ENCODE assay signal across 38 cellular contexts in genomic region chr3:114157321-114157720, GRCh38. TPM values are rescaled to one million over a fixed set of nuclear protein-coding genes. Genes with fewer than 3 reads are reported as not detected.
"Had no signal": no experiment of that assay in that cellular context is flagged by ENCODE, and none has a peak within 500 bp of the region (broad histone marks: within the 10 kb centered on the region; RNA-seq: fewer than 3 reads in every experiment).

No MANE protein-coding gene starts in this region.

- H3K4me3 Mint-ChIP-seq: dendritic cell treated with granulocyte-macrophage colony-stimulating factor and Interleukin-4, amounts not matched to agents 40 ng/mL and 50 ng/mL, for 4 days; endodermal cell; mesothelial cell of epicardium; natural killer cell treated with Interleukin-12 subunit alpha and Interleukin-12 subunit beta and Interleukin-15 and Interleukin-18, amount 100 ng/mL, for 72 hours; neural crest cell; stimulated activated naive B cell treated with anti-CD40 and anti-IgM and Interleukin-4, amounts not matched to agents 10 μg/mL and 1 μg/mL and 100 μg/mL, for 72 hours; stimulated activated naive CD8-positive, alpha-beta T cell treated with anti-CD3 and anti-CD28 coated beads, Interleukin-15, Interleukin-2, amounts not matched to agents 100 ng/mL and 50 ng/mL, for 24 hours had no signal

- H3K4me3 ChIP-seq: colonic mucosa, heart right ventricle, left lung, mucosa of descending colon, pancreas, sigmoid colon, thoracic aorta, transverse colon, upper lobe of right lung, uterus had no signal

- H3K9me3 Mint-ChIP-seq: dendritic cell treated with granulocyte-macrophage colony-stimulating factor and Interleukin-4, amounts not matched to agents 40 ng/mL and 50 ng/mL, for 4 days; endodermal cell; mesothelial cell of epicardium; naive B cell; natural killer cell treated with Interleukin-12 subunit alpha and Interleukin-12 subunit beta and Interleukin-15 and Interleukin-18, amount 100 ng/mL, for 72 hours; neural crest cell; stimulated activated naive B cell treated with anti-CD40 and anti-IgM and Interleukin-4, amounts not matched to agents 10 μg/mL and 1 μg/mL and 100 μg/mL, for 72 hours; stimulated activated naive CD8-positive, alpha-beta T cell treated with anti-CD3 and anti-CD28 coated beads, Interleukin-15, Interleukin-2, amounts not matched to agents 100 ng/mL and 50 ng/mL, for 24 hours had no signal

- DNase-seq: colonic mucosa; effector CD8-positive, alpha-beta T cell; endodermal cell; foreskin keratinocyte; glutamatergic neuron; heart right ventricle; hippocampal formation; left cardiac atrium; left lung; mesenchymal stem cell; mucosa of descending colon; naive B cell; pancreas; right cardiac atrium; sigmoid colon; stimulated activated CD4-positive, alpha-beta T cell treated with anti-CD3 and anti-CD28 coated beads, Interleukin-4, amount 100 ng/mL, for 4 hours; stimulated activated naive B cell treated with anti-CD40 and anti-IgM and Interleukin-4, amounts not matched to agents 10 μg/mL and 1 μg/mL and 100 μg/mL, for 72 hours; transverse colon; upper lobe of right lung; uterus had no signal

- H3K27ac ChIP-seq: colonic mucosa, epithelial cell of prostate, foreskin keratinocyte, heart right ventricle, left lung, neutrophil, pancreas, sigmoid colon, thoracic aorta, transverse colon, upper lobe of right lung, uterus had no signal

- H3K4me1 ChIP-seq: colonic mucosa, foreskin keratinocyte, pancreas, upper lobe of right lung, uterus had no signal

- H3K36me3 ChIP-seq: colonic mucosa, heart right ventricle, left lung, neutrophil, pancreas, sigmoid colon, thoracic aorta, transverse colon, upper lobe of right lung, uterus had no signal

- ATAC-seq: esophagus mucosa; foreskin keratinocyte; heart right ventricle; left cardiac atrium; left lung; mucosa of descending colon; natural killer cell treated with Interleukin-12 subunit alpha and Interleukin-12 subunit beta and Interleukin-15 and Interleukin-18, amount 100 ng/mL, for 72 hours; pancreas; right cardiac atrium; stimulated activated naive B cell treated with anti-CD40 and anti-IgM and Interleukin-4, amounts not matched to agents 10 μg/mL and 1 μg/mL and 100 μg/mL, for 72 hours; upper lobe of right lung had no signal

- FAIRE-seq: islet of Langerhans, pancreas had no signal

- H3K4me1 Mint-ChIP-seq: stimulated activated naive B cell treated with anti-CD40 and anti-IgM and Interleukin-4, amounts not matched to agents 10 μg/mL and 1 μg/mL and 100 μg/mL, for 72 hours had no signal

- H3K27ac Mint-ChIP-seq: dendritic cell treated with granulocyte-macrophage colony-stimulating factor and Interleukin-4, amounts not matched to agents 40 ng/mL and 50 ng/mL, for 4 days; endodermal cell; mesothelial cell of epicardium; progenitor cell of endocrine pancreas; stimulated activated naive B cell treated with anti-CD40 and anti-IgM and Interleukin-4, amounts not matched to agents 10 μg/mL and 1 μg/mL and 100 μg/mL, for 72 hours; stimulated activated naive CD8-positive, alpha-beta T cell treated with anti-CD3 and anti-CD28 coated beads, Interleukin-15, Interleukin-2, amounts not matched to agents 100 ng/mL and 50 ng/mL, for 24 hours had no signal

- H3K9me3 ChIP-seq: colonic mucosa, heart right ventricle, left lung, mucosa of descending colon, neutrophil, pancreas, sigmoid colon, thoracic aorta, transverse colon, upper lobe of right lung, uterus had no signal

- H3K36me3 Mint-ChIP-seq: mesothelial cell of epicardium; naive B cell; natural killer cell treated with Interleukin-12 subunit alpha and Interleukin-12 subunit beta and Interleukin-15 and Interleukin-18, amount 100 ng/mL, for 72 hours; stimulated activated naive B cell treated with anti-CD40 and anti-IgM and Interleukin-4, amounts not matched to agents 10 μg/mL and 1 μg/mL and 100 μg/mL, for 72 hours had no signal

- H3K27me3 ChIP-seq: colonic mucosa, left lung, pancreas, sigmoid colon, transverse colon, upper lobe of right lung, uterus had no signal

RNA-seq across cellular contexts. Expression of gene DRD3, which starts 21.5 kb away (rescaled TPM):
- total RNA-seq: colonic mucosa; endodermal cell; esophagus mucosa; fibroblast of lung; foreskin keratinocyte; heart right ventricle; kidney epithelial cell; left cardiac atrium; left lung; lower leg skin; lung microvascular endothelial cell; mesothelial cell of epicardium; mucosa of descending colon; natural killer cell treated with Interleukin-12 subunit alpha and Interleukin-12 subunit beta and Interleukin-15 and Interleukin-18, amount 100 ng/mL, for 72 hours; neural crest cell; omental fat pad; pancreas; progenitor cell of endocrine pancreas; renal cortical epithelial cell; right cardiac atrium; sigmoid colon; skeletal muscle tissue; thoracic aorta; transverse colon; upper lobe of right lung; uterus had no signal
- polyA plus RNA-seq: fibroblast of lung, foreskin keratinocyte, heart right ventricle, pancreas, right cardiac atrium, sigmoid colon had no signal
